In genomic region chr11:100769165-100769564, GRCh38 we compare ENCODE assay signal across 1 cellular context.
TF ChIP-seq lines count a peak whose summit lies in the region.

No MANE protein-coding gene starts in this region.

TF ChIP-seq in H1, 55 proteins besides CTCF, POLR2A, EP300 and RAD21 (continued from another document):
- TF ChIP-seq BRCA1 (IDR thresholded peaks at IDR 0.05; ENCODE audit: low read depth, low read length): no peak
- no peak for TF ChIP-seq SP2 (IDR thresholded peaks at IDR 0.05; ENCODE audit: low read length)
- no peak for TF ChIP-seq CHD2 (IDR thresholded peaks at IDR 0.05; ENCODE audit: low read length)
- no peak for TF ChIP-seq CBX8 (IDR thresholded peaks at IDR 0.05; ENCODE audit: borderline replicate concordance, low read depth, low read length)
- no peak for TF ChIP-seq CBX5 (IDR thresholded peaks at IDR 0.05; ENCODE audit: low read depth, low read length)
